9 cellular contexts compared by ENCODE assay signal in the genomic region with DNA sequence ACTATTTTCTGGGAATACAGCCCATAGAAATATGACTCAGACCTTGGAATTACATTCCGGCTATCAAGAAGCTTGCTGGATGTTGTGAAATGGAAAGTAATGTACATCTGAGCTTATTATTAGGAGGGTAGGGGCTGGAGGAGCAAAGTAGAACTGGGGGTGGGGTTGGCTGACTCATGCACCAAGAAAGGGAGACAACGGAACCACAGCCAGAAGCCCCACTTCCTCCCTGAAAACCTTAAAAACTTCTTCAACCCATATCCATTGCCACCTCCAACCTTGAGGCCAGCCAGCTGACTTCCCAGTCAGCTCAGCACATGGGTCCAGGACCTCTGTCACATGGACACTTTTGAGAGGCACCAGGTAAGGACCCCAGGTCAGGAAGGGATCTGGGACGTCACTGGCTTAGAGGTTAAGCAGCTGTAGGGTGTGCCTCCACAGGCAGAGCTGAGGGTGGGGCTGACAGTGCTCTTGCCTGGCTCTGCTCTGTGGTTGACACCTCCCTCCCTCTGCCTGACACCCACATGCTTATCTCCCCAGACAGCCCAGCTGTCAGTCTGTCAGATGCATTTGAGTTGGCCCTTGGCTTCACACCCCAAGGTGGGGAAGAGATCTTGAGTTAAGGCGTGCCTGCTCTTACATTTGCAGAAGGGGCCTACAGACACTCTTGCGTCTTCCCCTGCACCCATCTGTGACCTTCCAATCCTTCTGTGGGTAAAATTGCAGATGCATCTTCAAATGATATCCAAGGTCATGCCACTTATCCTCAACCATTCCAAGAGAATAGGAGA. TPM values are rescaled to one million over a fixed set of nuclear protein-coding genes. Genes with fewer than 3 reads are reported as not detected.
DNase-seq lines count a peak whose midpoint lies in the region; ATAC-seq and TF ChIP-seq lines count a peak whose summit lies in the region.
"Had no signal": no experiment of that assay in that cellular context is flagged by ENCODE, and none has a peak within 500 bp of the region (broad histone marks: within the 10 kb centered on the region; RNA-seq: fewer than 3 reads in every experiment).

No MANE protein-coding gene starts in this region.

- no peaks in the 10 kb centered on the region for H3K9me2 ChIP-seq in SK-N-SH

- no peak for TF ChIP-seq RAD21 in SK-N-SH (IDR thresholded peaks at IDR 0.05; ENCODE audit: low read length)

- peak overlapping the region; percentile 11 to 86; a peak in 3 of 4 replicates for H3K27ac ChIP-seq in SK-N-SH (ENCODE audit: low read depth in 2 of 2, low read length in 1 of 2)

- peaks cover 54% of the 10 kb centered on the region for H3K4me1 Mint-ChIP-seq in activated naive CD4-positive, alpha-beta T cell treated with anti-CD3 and anti-CD28 coated beads for 36 hours (ENCODE audit: low read depth)

- no peaks in the 10 kb centered on the region for H3K27me3 Mint-ChIP-seq in activated naive CD4-positive, alpha-beta T cell treated with anti-CD3 and anti-CD28 coated beads for 36 hours (ENCODE audit: low read depth)

- H4K20me1 ChIP-seq in SK-N-SH (ENCODE audit: insufficient read depth) = no peaks in the 10 kb centered on the region

- peak in 1 of 2 experiments; percentile 29; a peak in 2 of 4 replicates for TF ChIP-seq EP300 in SK-N-SH (IDR thresholded peaks at IDR 0.05; ENCODE audit: borderline replicate concordance in 1 of 2, low read depth in 1 of 2, low read length in 1 of 2)

- H3K4me3 ChIP-seq in GM06990 (replicated peaks; ENCODE audit: low read depth, low read length) (no peak overlapping the region), SK-N-SH (ENCODE audit: low read depth in 2 of 2, low read length in 1 of 2) (no peak overlapping the region)

- H3K9me3 Mint-ChIP-seq in activated naive CD4-positive, alpha-beta T cell treated with anti-CD3 and anti-CD28 coated beads for 36 hours = no peaks in the 10 kb centered on the region

- WGBS in SK-N-SH (ENCODE audit: low lambda C conversion rate) = 45% methylated on average over 4 of the region's 5 CpGs

- TF ChIP-seq CTCF in GM06990 (IDR thresholded peaks at IDR 0.05; ENCODE audit: insufficient read depth, low read length, poor library complexity, severe bottlenecking) = no peak
- no peak for TF ChIP-seq CTCF in SK-N-SH (IDR thresholded peaks at IDR 0.05)

- H3K36me3 ChIP-seq in GM06990 (ENCODE audit: control insufficient read depth, insufficient read depth, low read length) = no peaks in the 10 kb centered on the region
- no peaks in the 10 kb centered on the region for H3K36me3 ChIP-seq in SK-N-SH (replicated peaks in 1 of 2; ENCODE audit: control insufficient read depth in 1 of 2, insufficient read depth in 2 of 2, low read length in 1 of 2)

- H3K9me3 ChIP-seq in SK-N-SH = no peaks in the 10 kb centered on the region

- H2AFZ ChIP-seq in SK-N-SH (ENCODE audit: low read depth) = peak overlapping the region; percentile 56; the same call in 1 of the 2 replicates

- H3K27me3 ChIP-seq in GM06990 (replicated peaks; ENCODE audit: control insufficient read depth, insufficient read depth, low read length) = no peaks in the 10 kb centered on the region
- H3K27me3 ChIP-seq in SK-N-SH (ENCODE audit: insufficient read depth) = no peaks in the 10 kb centered on the region

- peak overlapping the region; percentile 53 for H3K27ac Mint-ChIP-seq in activated naive CD4-positive, alpha-beta T cell treated with anti-CD3 and anti-CD28 coated beads for 36 hours

- no peaks in the 10 kb centered on the region for H3K36me3 Mint-ChIP-seq in activated naive CD4-positive, alpha-beta T cell treated with anti-CD3 and anti-CD28 coated beads for 36 hours (ENCODE audit: low read depth)

- CTCF ChIA-PET in SK-N-SH (lab: Yijun Ruan, JAX) = interaction anchor here (0.6 to 7.5 kb wide), 7 partner anchors 15 to 449 kb away, joined by 3 to 89 read pairs (median 3); no protein-coding TSS in a partner anchor
- CTCF ChIA-PET in activated naive CD4-positive, alpha-beta T cell treated with anti-CD3 and anti-CD28 coated beads for 36 hours (lab: Charles Lee) = interaction anchor here (0.7 to 2.4 kb wide), 11 partner anchors 9 to 233 kb away, joined by 3 to 18 read pairs (median 4); a partner anchor contains a TSS

- peak; percentile 68 for ATAC-seq in HG03039 (IDR thresholded peaks at IDR 0.05; ENCODE audit: unreplicated experiment)

- peaks cover 14% of the 10 kb centered on the region for H3F3A ChIP-seq in SK-N-SH (replicated peaks; ENCODE audit: insufficient read depth)

- intact Hi-C loops in activated naive CD4-positive, alpha-beta T cell treated with anti-CD3 and anti-CD28 coated beads for 36 hours (cut with micrococcal nuclease) = no loop called here

- no peak overlapping the region for H3K4me3 Mint-ChIP-seq in activated naive CD4-positive, alpha-beta T cell treated with anti-CD3 and anti-CD28 coated beads for 36 hours

- DNase-seq in GM06990 (ENCODE audit: extremely low read depth, insufficient read length) (peak; percentile 78), SK-N-SH (no peak), kidney tubule cell (ENCODE audit: low spot score) (peak; percentile 80), middle frontal gyrus (ENCODE audit: extremely low spot score, low spot score) (no peak), NCI-H1417 treated with DMSO at 0.1 percent for 48 hours (lab: John Stamatoyannopoulos, UW) (no peak)
- DNase-seq in activated naive CD4-positive, alpha-beta T cell treated with anti-CD3 and anti-CD28 coated beads for 36 hours = peak; percentile 66
- DNase-seq in stimulated activated CD8-positive, alpha-beta memory T cell treated with anti-CD3 and anti-CD28 coated beads, Interleukin-4, amount 100 ng/mL, for 48 hours = peak; percentile 82

- no peaks in the 10 kb centered on the region for H3K79me2 ChIP-seq in SK-N-SH (ENCODE audit: insufficient read depth)

- POLR2A ChIA-PET in SK-N-SH (lab: Yijun Ruan, JAX) = interaction anchor here (0.6 kb wide), 1 partner anchor 12 kb away, joined by 3 read pairs; no protein-coding TSS in a partner anchor

- peak overlapping the region; percentile 56 for H3K4me2 ChIP-seq in SK-N-SH

- peaks cover 0 to 6% of the 10 kb centered on the region in 2 experiments; a peak in 2 of 4 replicates for H3K4me1 ChIP-seq in SK-N-SH (ENCODE audit: control insufficient read depth in 1 of 2, insufficient read depth in 2 of 2, low read depth in 1 of 2, low read length in 1 of 2)

- H3K9ac ChIP-seq in SK-N-SH = no peak overlapping the region

TF ChIP-seq in SK-N-SH, 30 proteins besides CTCF, POLR2A, EP300 and RAD21 (continues in another document):
- TF ChIP-seq, protein P1, sequence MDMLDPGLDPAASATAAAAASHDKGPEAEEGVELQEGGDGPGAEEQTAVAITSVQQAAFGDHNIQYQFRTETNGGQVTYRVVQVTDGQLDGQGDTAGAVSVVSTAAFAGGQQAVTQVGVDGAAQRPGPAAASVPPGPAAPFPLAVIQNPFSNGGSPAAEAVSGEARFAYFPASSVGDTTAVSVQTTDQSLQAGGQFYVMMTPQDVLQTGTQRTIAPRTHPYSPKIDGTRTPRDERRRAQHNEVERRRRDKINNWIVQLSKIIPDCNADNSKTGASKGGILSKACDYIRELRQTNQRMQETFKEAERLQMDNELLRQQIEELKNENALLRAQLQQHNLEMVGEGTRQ (IDR thresholded peaks at IDR 0.05; ENCODE audit: borderline replicate concordance, low read depth, low read length) = no peak
- TF ChIP-seq TCF12 (IDR thresholded peaks at IDR 0.05) (peak; percentile 72), YY1 (IDR thresholded peaks at IDR 0.05; ENCODE audit: low read depth) (no peak), RFX5 (IDR thresholded peaks at IDR 0.05; ENCODE audit: low read length) (no peak), NRF1 (IDR thresholded peaks at IDR 0.05; ENCODE audit: low read depth, low read length) (no peak), ELF1 (IDR thresholded peaks at IDR 0.05) (no peak)
- TF ChIP-seq, protein P2, sequence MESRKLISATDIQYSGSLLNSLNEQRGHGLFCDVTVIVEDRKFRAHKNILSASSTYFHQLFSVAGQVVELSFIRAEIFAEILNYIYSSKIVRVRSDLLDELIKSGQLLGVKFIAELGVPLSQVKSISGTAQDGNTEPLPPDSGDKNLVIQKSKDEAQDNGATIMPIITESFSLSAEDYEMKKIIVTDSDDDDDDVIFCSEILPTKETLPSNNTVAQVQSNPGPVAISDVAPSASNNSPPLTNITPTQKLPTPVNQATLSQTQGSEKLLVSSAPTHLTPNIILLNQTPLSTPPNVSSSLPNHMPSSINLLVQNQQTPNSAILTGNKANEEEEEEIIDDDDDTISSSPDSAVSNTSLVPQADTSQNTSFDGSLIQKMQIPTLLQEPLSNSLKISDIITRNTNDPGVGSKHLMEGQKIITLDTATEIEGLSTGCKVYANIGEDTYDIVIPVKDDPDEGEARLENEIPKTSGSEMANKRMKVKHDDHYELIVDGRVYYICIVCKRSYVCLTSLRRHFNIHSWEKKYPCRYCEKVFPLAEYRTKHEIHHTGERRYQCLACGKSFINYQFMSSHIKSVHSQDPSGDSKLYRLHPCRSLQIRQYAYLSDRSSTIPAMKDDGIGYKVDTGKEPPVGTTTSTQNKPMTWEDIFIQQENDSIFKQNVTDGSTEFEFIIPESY (IDR thresholded peaks at IDR 0.05; ENCODE audit: borderline replicate concordance, low read depth) = peak; percentile 11; the same call in 1 of the 2 replicates
- TF ChIP-seq, protein P3, sequence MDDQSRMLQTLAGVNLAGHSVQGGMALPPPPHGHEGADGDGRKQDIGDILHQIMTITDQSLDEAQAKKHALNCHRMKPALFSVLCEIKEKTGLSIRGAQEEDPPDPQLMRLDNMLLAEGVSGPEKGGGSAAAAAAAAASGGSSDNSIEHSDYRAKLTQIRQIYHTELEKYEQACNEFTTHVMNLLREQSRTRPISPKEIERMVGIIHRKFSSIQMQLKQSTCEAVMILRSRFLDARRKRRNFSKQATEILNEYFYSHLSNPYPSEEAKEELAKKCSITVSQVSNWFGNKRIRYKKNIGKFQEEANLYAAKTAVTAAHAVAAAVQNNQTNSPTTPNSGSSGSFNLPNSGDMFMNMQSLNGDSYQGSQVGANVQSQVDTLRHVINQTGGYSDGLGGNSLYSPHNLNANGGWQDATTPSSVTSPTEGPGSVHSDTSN (IDR thresholded peaks at IDR 0.05) = peak; percentile 71

RNA-seq across cellular contexts. Expression of a gene that starts 5.7 kb away (rescaled TPM):
- polyA plus RNA-seq in SK-N-SH (2012; rRNA removed) = not detected in 2 replicates
- not detected in 2 replicates for polyA plus RNA-seq in SK-N-SH (2012; cell fraction: cytosol; rRNA removed)
- not detected in 2 replicates for polyA plus RNA-seq in SK-N-SH (2012; cell fraction: nucleus; rRNA removed)
- not detected for total RNA-seq in activated naive CD4-positive, alpha-beta T cell treated with anti-CD3 and anti-CD28 coated beads for 36 hours
- total RNA-seq: SK-MEL-5 had no signal

RNA-seq across cellular contexts. Expression of a gene that starts 24.4 kb away (rescaled TPM):
- 0.08 and 0.49 TPM in 2 replicates for polyA plus RNA-seq in SK-N-SH (2012; rRNA removed)
- polyA plus RNA-seq in SK-N-SH (2012; cell fraction: cytosol; rRNA removed) = 0.04 and 0.13 TPM in 2 replicates
- 0.27 and 0.93 TPM in 2 replicates for polyA plus RNA-seq in SK-N-SH (2012; cell fraction: nucleus; rRNA removed)
- total RNA-seq in activated naive CD4-positive, alpha-beta T cell treated with anti-CD3 and anti-CD28 coated beads for 36 hours = under 1 TPM; 0.37 to 0.72 TPM
- total RNA-seq: SK-MEL-5 had no signal

RNA-seq across cellular contexts. Expression of a gene that starts 32.3 kb away (rescaled TPM):
- not detected in 2 replicates for polyA plus RNA-seq in SK-N-SH (2012; rRNA removed)
- not detected in 2 replicates for polyA plus RNA-seq in SK-N-SH (2012; cell fraction: cytosol; rRNA removed)
- polyA plus RNA-seq in SK-N-SH (2012; cell fraction: nucleus; rRNA removed) = 0.02 TPM in 1 of 2 replicates, not detected in the other
- not detected for total RNA-seq in activated naive CD4-positive, alpha-beta T cell treated with anti-CD3 and anti-CD28 coated beads for 36 hours
- total RNA-seq: SK-MEL-5 had no signal

RNA-seq across cellular contexts. Expression of a gene that starts 53.8 kb away (rescaled TPM):
- 25.0 and 36.6 TPM in 2 replicates for polyA plus RNA-seq in SK-N-SH (2012; rRNA removed)
- 22.4 and 24.1 TPM in 2 replicates for polyA plus RNA-seq in SK-N-SH (2012; cell fraction: cytosol; rRNA removed)
- polyA plus RNA-seq in SK-N-SH (2012; cell fraction: nucleus; rRNA removed) = 58.3 and 87.1 TPM in 2 replicates
- total RNA-seq in activated naive CD4-positive, alpha-beta T cell treated with anti-CD3 and anti-CD28 coated beads for 36 hours = 10 to 100 TPM; 26.2 to 26.3 TPM

Comparison
In these comparisons a context has a peak if more than half of its experiments do, and no peak if none do; other contexts are left out.
1. DNase-seq: peak in GM06990 (single experiment), activated naive CD4-positive, alpha-beta T cell treated with anti-CD3 and anti-CD28 coated beads for 36 hours (single experiment), kidney tubule cell (single experiment) and stimulated activated CD8-positive, alpha-beta memory T cell treated with anti-CD3 and anti-CD28 coated beads, Interleukin-4, amount 100 ng/mL, for 48 hours (single experiment); none in SK-N-SH (single experiment), middle frontal gyrus (single experiment) and NCI-H1417 treated with DMSO at 0.1 percent for 48 hours (single experiment).